ENCODE assay signal across 31 cellular contexts in genomic region chr4:5693871-5694270, GRCh38. TPM values are rescaled to one million over a fixed set of nuclear protein-coding genes. Genes with fewer than 3 reads are reported as not detected.
"Had no signal": no experiment of that assay in that cellular context is flagged by ENCODE, and none has a peak within 500 bp of the region (broad histone marks: within the 10 kb centered on the region; RNA-seq: fewer than 3 reads in every experiment).

No MANE protein-coding gene starts in this region.

- DNase-seq: activated CD4-positive, alpha-beta memory T cell treated with anti-CD3 and anti-CD28 coated beads for 36 hours; activated CD4-positive, alpha-beta T cell treated with anti-CD3 and anti-CD28 coated beads for 36 hours; activated CD4-positive, alpha-beta T cell treated with anti-CD3 and anti-CD28 coated beads, Interleukin-2, amount 10 ng/mL, durations not matched to agents 24 days and 14 days; activated CD4-positive, CD25-positive, alpha-beta regulatory T cell; activated CD4-positive, CD25-positive, alpha-beta regulatory T cell treated with anti-CD3 and anti-CD28 coated beads, Interleukin-2, amount 50 U/mL, for 72 hours; activated CD8-positive, alpha-beta memory T cell treated with anti-CD3 and anti-CD28 coated beads, Interleukin-2, amount 10 ng/mL, durations not matched to agents 7 days and 5 days; activated CD8-positive, alpha-beta memory T cell treated with anti-CD3 and anti-CD28 coated beads, Interleukin-2, amount 50 U/mL, for 4 hours; activated CD8-positive, alpha-beta T cell treated with anti-CD3 and anti-CD28 coated beads, Interleukin-2, amount 10 ng/mL, durations not matched to agents 7 days and 5 days; activated effector memory CD4-positive, alpha-beta T cell treated with anti-CD3 and anti-CD28 coated beads, Interleukin-2, amount 50 U/mL, for 16 hours; activated naive CD4-positive, alpha-beta T cell treated with anti-CD3 and anti-CD28 coated beads for 36 hours; activated naive CD8-positive, alpha-beta T cell treated with anti-CD3 and anti-CD28 coated beads for 36 hours; activated naive CD8-positive, alpha-beta T cell treated with anti-CD3 and anti-CD28 coated beads, Interleukin-2, amount 50 U/mL, for 24 hours; activated T-cell treated with anti-CD3 and anti-CD28 coated beads, Interleukin-2, amount 50 U/mL, for 1 hour; activated T-cell treated with anti-CD3 and anti-CD28 coated beads, Interleukin-2, amount 50 U/mL, for 48 hours; adrenal gland; amygdala; aorta; body of pancreas; central memory CD4-positive, alpha-beta T cell; cerebellar nuclear complex; colonic mucosa; effector memory CD4-positive, alpha-beta T cell; endodermal cell; foreskin keratinocyte; gastrocnemius medialis; glutamatergic neuron; heart left ventricle; T-helper 1 cell; T-helper 17 cell; T1000 had no signal

- H3K27ac ChIP-seq: adrenal gland, body of pancreas, colonic mucosa, foreskin keratinocyte, gastrocnemius medialis, heart left ventricle had no signal

- H3K4me3 ChIP-seq: adrenal gland, body of pancreas, colonic mucosa, gastrocnemius medialis, heart left ventricle had no signal

- H3K36me3 ChIP-seq: adrenal gland, colonic mucosa, gastrocnemius medialis had no signal

- ATAC-seq: activated CD4-positive, alpha-beta T cell treated with anti-CD3 and anti-CD28 coated beads for 36 hours; activated CD8-positive, alpha-beta memory T cell treated with anti-CD3 and anti-CD28 coated beads, Interleukin-2, amount 10 ng/mL, durations not matched to agents 7 days and 5 days; activated CD8-positive, alpha-beta T cell treated with anti-CD3 and anti-CD28 coated beads, Interleukin-2, amount 10 ng/mL, durations not matched to agents 7 days and 5 days; activated naive CD8-positive, alpha-beta T cell treated with anti-CD3 and anti-CD28 coated beads, Interleukin-2, amount 50 U/mL, for 24 hours; body of pancreas; esophagus mucosa; foreskin keratinocyte; gastrocnemius medialis; heart left ventricle; T-helper 17 cell had no signal

- H3K4me1 ChIP-seq: adrenal gland, body of pancreas, colonic mucosa, foreskin keratinocyte, gastrocnemius medialis, heart left ventricle had no signal

- H3K9me3 ChIP-seq: adrenal gland, body of pancreas, colonic mucosa, gastrocnemius medialis, heart left ventricle had no signal

- H3K27me3 ChIP-seq: adrenal gland, body of pancreas, colonic mucosa, foreskin keratinocyte, gastrocnemius medialis, heart left ventricle had no signal

RNA-seq across cellular contexts. Expression of gene EVC2, which starts 14.5 kb away (rescaled TPM):
- total RNA-seq: activated naive CD4-positive, alpha-beta T cell treated with anti-CD3 and anti-CD28 coated beads for 36 hours had no signal
